ENCODE assay signal across 11 cellular contexts in the genomic region with DNA sequence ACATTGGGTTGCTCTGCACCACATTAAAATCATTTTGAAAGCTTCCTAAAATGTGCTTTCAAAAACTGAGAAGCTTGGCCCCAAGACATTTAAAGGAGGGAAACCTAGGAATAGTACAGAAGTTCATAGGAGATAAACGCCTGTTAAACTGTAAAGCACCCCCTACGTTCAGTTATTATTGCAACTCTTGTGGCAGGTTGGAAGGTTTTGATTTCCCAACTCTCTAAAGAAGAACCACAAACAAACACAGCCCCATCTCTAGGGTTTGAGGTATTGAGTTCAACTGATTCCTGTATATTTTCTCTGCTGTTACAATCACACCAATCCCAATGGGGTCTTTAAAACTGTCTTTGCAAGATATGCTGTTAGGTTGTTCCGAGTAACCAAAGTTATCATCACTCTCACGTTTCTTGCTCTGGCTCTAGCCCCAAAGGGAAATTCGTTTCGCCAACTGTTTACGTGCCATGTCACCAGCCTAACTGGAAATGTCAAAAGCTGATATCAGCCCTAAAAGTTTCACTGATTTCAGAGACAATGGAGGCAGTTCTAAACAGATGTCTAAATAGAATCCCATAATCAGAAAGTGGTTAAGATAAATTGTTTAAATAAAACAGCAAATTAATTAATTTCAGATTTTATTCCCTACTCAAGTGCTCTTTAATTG. TPM values are rescaled to one million over a fixed set of nuclear protein-coding genes. Genes with fewer than 3 reads are reported as not detected.
A peak's percentile ranks its signal among the peaks of the same experiment; 100 is the strongest.
DNase-seq lines count a peak whose midpoint lies in the region; ATAC-seq and TF ChIP-seq lines count a peak whose summit lies in the region.
"Had no signal": no experiment of that assay in that cellular context is flagged by ENCODE, and none has a peak within 500 bp of the region (broad histone marks: within the 10 kb centered on the region; RNA-seq: fewer than 3 reads in every experiment).

No MANE protein-coding gene starts in this region.

- no TSS peak for BruUV-seq in OCI-LY7 (replicated peaks; lab: Mats Ljungman, UMichigan)

- peak overlapping the region; percentile 72 for H3K4me3 ChIP-seq in OCI-LY7 (ENCODE audit: low read depth, low read length, poor library complexity, severe bottlenecking)
- no peak overlapping the region for H3K4me3 ChIP-seq in prostate gland

- 31% methylated on average over 7 of the region's 7 CpGs for WGBS in prostate gland

- ATAC-seq in HG03565 (IDR thresholded peaks at IDR 0.05; ENCODE audit: unreplicated experiment): no peak
- no peak for ATAC-seq in HG02852 (IDR thresholded peaks at IDR 0.05; ENCODE audit: unreplicated experiment)

- CTCF ChIA-PET in activated CD4-positive, alpha-beta T cell treated with anti-CD3 and anti-CD28 coated beads, Interleukin-2, amount 10 ng/mL, durations not matched to agents 7 days and 5 days (lab: Charles Lee): interaction anchor here (1.2 kb wide), 1 partner anchor 27 kb away, joined by 3 read pairs; no protein-coding TSS in a partner anchor
- CTCF ChIA-PET in OCI-LY7 (lab: Charles Lee; ENCODE audit: unreplicated experiment): no interaction called here

- no peaks in the 10 kb centered on the region for H3K27me3 ChIP-seq in prostate gland (replicated peaks; ENCODE audit: insufficient read depth)

- peak overlapping the region; percentile 76; the same call in 1 of the 2 replicates for H3K4me2 ChIP-seq in OCI-LY7 (ENCODE audit: low read length)

- H3K36me3 ChIP-seq in OCI-LY7 (ENCODE audit: insufficient read depth, low read length) (no peaks in the 10 kb centered on the region), prostate gland (no peaks in the 10 kb centered on the region)
- H3K36me3 ChIP-seq: upper lobe of right lung had no signal

- H3K9me2 ChIP-seq in OCI-LY7 (ENCODE audit: insufficient read depth, low read length): no peaks in the 10 kb centered on the region

- intact Hi-C loops in OCI-LY7 (cut with micrococcal nuclease; ENCODE audit: unreplicated experiment): loop anchor here (5.0 kb wide), 1 partner anchor 1135 kb away; a partner anchor contains a TSS
- intact Hi-C loops in prostate gland (cut with DNase I): no loop called here

- H4K20me1 ChIP-seq in OCI-LY7 (ENCODE audit: insufficient read depth, low read length): no peaks in the 10 kb centered on the region

- H3K4me1 Mint-ChIP-seq in activated CD4-positive, alpha-beta T cell treated with anti-CD3 and anti-CD28 coated beads, Interleukin-2, amount 10 ng/mL, durations not matched to agents 7 days and 5 days: peaks cover 17% of the 10 kb centered on the region
- H3K4me1 Mint-ChIP-seq in chondrocyte (ENCODE audit: low read depth): peaks cover 57% of the 10 kb centered on the region

- no peak for TF ChIP-seq POLR2A in prostate gland (IDR thresholded peaks at IDR 0.05)

- no peak overlapping the region for H3K27ac Mint-ChIP-seq in activated CD4-positive, alpha-beta T cell treated with anti-CD3 and anti-CD28 coated beads, Interleukin-2, amount 10 ng/mL, durations not matched to agents 7 days and 5 days
- H3K27ac Mint-ChIP-seq in chondrocyte (ENCODE audit: unreplicated experiment): no peak overlapping the region

- H3K4me3 Mint-ChIP-seq in activated CD4-positive, alpha-beta T cell treated with anti-CD3 and anti-CD28 coated beads, Interleukin-2, amount 10 ng/mL, durations not matched to agents 7 days and 5 days: peak overlapping the region; percentile 76
- H3K4me3 Mint-ChIP-seq in chondrocyte (ENCODE audit: unreplicated experiment): peak overlapping the region; percentile 80

- peaks cover 12% of the 10 kb centered on the region for H3K36me3 Mint-ChIP-seq in activated CD4-positive, alpha-beta T cell treated with anti-CD3 and anti-CD28 coated beads, Interleukin-2, amount 10 ng/mL, durations not matched to agents 7 days and 5 days (ENCODE audit: low read depth)
- no peaks in the 10 kb centered on the region for H3K36me3 Mint-ChIP-seq in chondrocyte (ENCODE audit: low read depth)

- TF ChIP-seq CTCF in OCI-LY7 (conservative IDR thresholded peaks at IDR 0.05; ENCODE audit: low read length) (no peak), chondrocyte (IDR thresholded peaks at IDR 0.05) (no peak), prostate gland (IDR thresholded peaks at IDR 0.05) (no peak)

- H3K4me1 ChIP-seq in OCI-LY7 (ENCODE audit: insufficient read depth, low read length, poor library complexity, severe bottlenecking): peaks cover 15% of the 10 kb centered on the region
- H3K4me1 ChIP-seq in prostate gland (replicated peaks): peaks cover 5% of the 10 kb centered on the region
- H3K4me1 ChIP-seq: upper lobe of right lung had no signal

- H3K27me3 Mint-ChIP-seq in activated CD4-positive, alpha-beta T cell treated with anti-CD3 and anti-CD28 coated beads, Interleukin-2, amount 10 ng/mL, durations not matched to agents 7 days and 5 days: peaks cover 78% of the 10 kb centered on the region
- H3K27me3 Mint-ChIP-seq in chondrocyte (ENCODE audit: low read depth): peaks cover 21% of the 10 kb centered on the region

- no peak overlapping the region for H3K27ac ChIP-seq in OCI-LY7 (ENCODE audit: low read depth, low read length, poor library complexity, severe bottlenecking)
- peak overlapping the region; percentile 57 to 71 for H3K27ac ChIP-seq in prostate gland
- H3K27ac ChIP-seq: upper lobe of right lung had no signal

- POLR2A ChIA-PET in activated CD4-positive, alpha-beta T cell treated with anti-CD3 and anti-CD28 coated beads, Interleukin-2, amount 10 ng/mL, durations not matched to agents 7 days and 5 days (lab: Charles Lee): no interaction called here
- POLR2A ChIA-PET in OCI-LY7 (lab: Charles Lee): no interaction called here

- peaks cover 22% of the 10 kb centered on the region for H3K9me3 Mint-ChIP-seq in activated CD4-positive, alpha-beta T cell treated with anti-CD3 and anti-CD28 coated beads, Interleukin-2, amount 10 ng/mL, durations not matched to agents 7 days and 5 days
- no peaks in the 10 kb centered on the region for H3K9me3 Mint-ChIP-seq in chondrocyte (ENCODE audit: low read depth)

- H3K79me2 ChIP-seq in OCI-LY7 (ENCODE audit: insufficient read depth, low read depth, low read length): peaks cover 5% of the 10 kb centered on the region; the same call in 1 of the 2 replicates

- peak overlapping the region; percentile 93; the same call in 1 of the 2 replicates for H2AFZ ChIP-seq in OCI-LY7 (ENCODE audit: low read length)

- no peak for DNase-seq in activated CD4-positive, alpha-beta T cell treated with anti-CD3 and anti-CD28 coated beads, Interleukin-2, amount 10 ng/mL, durations not matched to agents 7 days and 5 days
- no peak for DNase-seq in activated CD4-positive, alpha-beta T cell treated with anti-CD3 and anti-CD28 coated beads, Interleukin-2, amount 50 U/mL, for 48 hours
- DNase-seq in OCI-LY7 (ENCODE audit: low spot score) (no peak), chondrocyte (ENCODE audit: low spot score) (no peak), prostate gland (ENCODE audit: low spot score) (no peak), midbrain (lab: John Stamatoyannopoulos, UW) (no peak)
- DNase-seq: KG1, NCI-H526 treated with DMSO at 0.1 percent for 48 hours, upper lobe of right lung had no signal

- H3K9me3 ChIP-seq in OCI-LY7 (ENCODE audit: low read length) (no peaks in the 10 kb centered on the region), prostate gland (no peaks in the 10 kb centered on the region)
- H3K9me3 ChIP-seq: upper lobe of right lung had no signal

RNA-seq across cellular contexts. Expression of a gene that starts 12.1 kb away (rescaled TPM):
- total RNA-seq in activated CD4-positive, alpha-beta T cell treated with anti-CD3 and anti-CD28 coated beads, Interleukin-2, amount 10 ng/mL, durations not matched to agents 7 days and 5 days: not detected
- total RNA-seq in OCI-LY7 (2014; rRNA removed; shearing (Covaris generic)): 0.36 and 2.0 TPM in 2 replicates
- total RNA-seq in OCI-LY7 (2022) (2.5 and 3.3 TPM in 2 replicates), chondrocyte (0.74 to 26.6 TPM (median 1.4 TPM) in 3 replicates), prostate gland (10 to 100 TPM; 16.0 to 20.4 TPM)
